In the genomic region with DNA sequence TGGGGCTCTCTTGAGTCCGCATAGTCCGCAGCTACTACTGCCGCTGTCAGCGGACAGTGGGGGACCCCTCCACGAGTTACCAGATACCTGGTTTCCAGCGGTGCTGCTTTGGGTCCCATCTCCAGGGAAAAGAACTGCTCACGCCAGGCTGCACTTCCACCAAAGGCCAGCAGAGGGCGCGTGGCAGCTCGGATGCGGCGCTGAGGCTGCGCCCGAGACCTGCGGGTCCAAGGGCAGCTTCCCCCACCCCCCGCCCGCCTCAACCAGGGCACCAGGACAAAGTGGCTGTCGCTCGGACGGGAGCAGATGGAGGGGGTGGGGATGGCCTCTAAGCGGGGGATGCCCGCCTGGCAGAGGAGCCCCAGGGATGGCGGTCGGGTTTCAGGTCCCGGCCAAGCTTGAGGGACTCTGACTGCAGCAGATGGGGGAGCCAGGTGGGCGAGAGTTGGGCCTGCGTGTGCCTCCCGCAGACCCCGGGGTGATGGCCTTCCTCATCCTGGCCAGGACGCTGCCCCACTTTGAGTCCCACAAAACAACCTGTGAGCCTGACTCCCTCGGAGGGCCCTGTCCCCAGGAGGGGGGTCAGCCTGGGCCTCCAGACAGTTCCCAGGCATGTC, we compare ENCODE assay signal across 10 cellular contexts. TPM values are rescaled to one million over a fixed set of nuclear protein-coding genes. Genes with fewer than 3 reads are reported as not detected.
DNase-seq lines count a peak whose midpoint lies in the region; ATAC-seq, FAIRE-seq and TF ChIP-seq lines count a peak whose summit lies in the region.
"Had no signal": no experiment of that assay in that cellular context is flagged by ENCODE, and none has a peak within 500 bp of the region (broad histone marks: within the 10 kb centered on the region; RNA-seq: fewer than 3 reads in every experiment).

No MANE protein-coding gene starts in this region.

- peaks cover 15% of the 10 kb centered on the region for H3K9me3 ChIP-seq in keratinocyte (ENCODE audit: control insufficient read depth, low read depth, low read length)

- no peaks in the 10 kb centered on the region for H3K36me3 ChIP-seq in keratinocyte (ENCODE audit: control insufficient read depth in 2 of 2, extremely low read depth in 1 of 2, insufficient read depth in 2 of 2, low read length in 2 of 2)

- H3K36me3 Mint-ChIP-seq in natural killer cell, result peaks cover 5% of the 10 kb centered on the region
- no peaks in the 10 kb centered on the region for H3K36me3 Mint-ChIP-seq in natural killer cell treated with Interleukin-12 subunit alpha and Interleukin-12 subunit beta and Interleukin-15 and Interleukin-18, amount 100 ng/mL, for 72 hours
- no peaks in the 10 kb centered on the region for H3K36me3 Mint-ChIP-seq in type B pancreatic cell

- DNase-seq in natural killer cell (no peak), activated gamma-delta T cell treated with Interleukin-2 at 50 U/mL for 16 hours (peak; percentile 31), keratinocyte (ENCODE audit: low read depth, low spot score) (no peak), type B pancreatic cell (ENCODE audit: extremely low spot score, unreplicated experiment) (no peak), iPS-NIHi7 (ENCODE audit: extremely low spot score) (no peak)
- DNase-seq in natural killer cell treated with Interleukin-12 subunit alpha and Interleukin-12 subunit beta and Interleukin-15 and Interleukin-18, amount 100 ng/mL, for 72 hours (ENCODE audit: low spot score), result no peak

- H3K79me2 ChIP-seq in keratinocyte (ENCODE audit: control insufficient read depth, insufficient read depth, low read length), result no peaks in the 10 kb centered on the region

- dilution Hi-C loops in keratinocyte (cut with MboI; ENCODE audit: extremely low pct_ligation_motif_present, low sequenced_read_pairs), result no loop called here

- no peak overlapping the region for H3K27ac Mint-ChIP-seq in natural killer cell
- no peak overlapping the region for H3K27ac Mint-ChIP-seq in natural killer cell treated with Interleukin-12 subunit alpha and Interleukin-12 subunit beta and Interleukin-15 and Interleukin-18, amount 100 ng/mL, for 72 hours
- no peak overlapping the region for H3K27ac Mint-ChIP-seq in type B pancreatic cell

- no peak for ATAC-seq in natural killer cell
- ATAC-seq in natural killer cell treated with Interleukin-12 subunit alpha and Interleukin-12 subunit beta and Interleukin-15 and Interleukin-18, amount 100 ng/mL, for 72 hours, result no peak
- ATAC-seq in HG02852 (IDR thresholded peaks at IDR 0.05; ENCODE audit: unreplicated experiment), result no peak
- no peak for ATAC-seq in HG03196 (IDR thresholded peaks at IDR 0.05; ENCODE audit: unreplicated experiment)

- H3K4me2 ChIP-seq in keratinocyte (ENCODE audit: control insufficient read depth, extremely low read depth, insufficient read depth, low read depth, low read length), result no peak overlapping the region

- no peaks in the 10 kb centered on the region for H4K20me1 ChIP-seq in keratinocyte (ENCODE audit: control insufficient read depth, extremely low read depth, insufficient read depth, low read length)

- no peaks in the 10 kb centered on the region for H3K27me3 Mint-ChIP-seq in natural killer cell (ENCODE audit: low read depth in 2 of 2)
- no peaks in the 10 kb centered on the region for H3K27me3 Mint-ChIP-seq in natural killer cell treated with Interleukin-12 subunit alpha and Interleukin-12 subunit beta and Interleukin-15 and Interleukin-18, amount 100 ng/mL, for 72 hours
- H3K27me3 Mint-ChIP-seq in type B pancreatic cell, result no peaks in the 10 kb centered on the region

- H3K9me3 Mint-ChIP-seq in natural killer cell (peaks cover 4 to 15% of the 10 kb centered on the region in 2 donors), type B pancreatic cell (no peaks in the 10 kb centered on the region)
- no peaks in the 10 kb centered on the region for H3K9me3 Mint-ChIP-seq in natural killer cell treated with Interleukin-12 subunit alpha and Interleukin-12 subunit beta and Interleukin-15 and Interleukin-18, amount 100 ng/mL, for 72 hours

- H3K27me3 ChIP-seq in keratinocyte (ENCODE audit: control insufficient read depth, extremely low read depth, insufficient read depth, low read length), result no peaks in the 10 kb centered on the region

- no peak overlapping the region for H3K27ac ChIP-seq in keratinocyte (ENCODE audit: control insufficient read depth, insufficient read depth, low read length)

- H3K4me1 Mint-ChIP-seq in natural killer cell (no peaks in the 10 kb centered on the region), type B pancreatic cell (ENCODE audit: unreplicated experiment) (no peaks in the 10 kb centered on the region)
- no peaks in the 10 kb centered on the region for H3K4me1 Mint-ChIP-seq in natural killer cell treated with Interleukin-12 subunit alpha and Interleukin-12 subunit beta and Interleukin-15 and Interleukin-18, amount 100 ng/mL, for 72 hours (ENCODE audit: low read depth in 2 of 2)

- intact Hi-C loops in natural killer cell (cut with micrococcal nuclease), result loop anchor here (5.0 to 10.0 kb wide), 2 partner anchors 62 to 444 kb away; no protein-coding TSS in a partner anchor

- no peak overlapping the region for H3K4me3 Mint-ChIP-seq in natural killer cell
- H3K4me3 Mint-ChIP-seq in natural killer cell treated with Interleukin-12 subunit alpha and Interleukin-12 subunit beta and Interleukin-15 and Interleukin-18, amount 100 ng/mL, for 72 hours, result no peak overlapping the region
- no peak overlapping the region for H3K4me3 Mint-ChIP-seq in type B pancreatic cell

- H3K9ac ChIP-seq in keratinocyte (ENCODE audit: control insufficient read depth, extremely low read depth, insufficient read depth, low read length), result no peak overlapping the region

- no peaks in the 10 kb centered on the region for H3K9me1 ChIP-seq in keratinocyte (ENCODE audit: control insufficient read depth, extremely low read depth, insufficient read depth, low read length)

- H2AFZ ChIP-seq in keratinocyte (ENCODE audit: control insufficient read depth, low read length), result no peak overlapping the region

- peak; percentile 42 for TF ChIP-seq CTCF in natural killer cell (IDR thresholded peaks at IDR 0.05)
- peak; percentile 20 to 52 (median 45) for TF ChIP-seq CTCF in keratinocyte (optimal IDR thresholded peaks at IDR 0.05 in 1 of 3, IDR thresholded peaks at IDR 0.05 in 1 of 3, conservative IDR thresholded peaks at IDR 0.05 in 1 of 3; ENCODE audit: extremely low read depth in 1 of 3, insufficient read depth in 2 of 3, low read length in 3 of 3)
- peak; percentile 40 for TF ChIP-seq CTCF in type B pancreatic cell (conservative IDR thresholded peaks at IDR 0.05)

- no peak overlapping the region for H3K4me3 ChIP-seq in keratinocyte (ENCODE audit: control insufficient read depth in 2 of 3, extremely low read depth in 1 of 3, insufficient read depth in 2 of 3, low read depth in 1 of 3, low read length in 3 of 3)

- no peaks in the 10 kb centered on the region for H3K4me1 ChIP-seq in keratinocyte (ENCODE audit: control insufficient read depth, extremely low read depth, insufficient read depth, low read length)

- FAIRE-seq in keratinocyte (lab: Jason Lieb, UNC), result no peak
- FAIRE-seq: G401.6, TTC549 had no signal

RNA-seq across cellular contexts. Expression of gene ZNF735, which starts 23.8 kb away (rescaled TPM):
- total RNA-seq in natural killer cell (not detected), type B pancreatic cell (ENCODE audit: low replicate concordance) (not detected in 2 replicates)
- total RNA-seq in natural killer cell treated with Interleukin-12 subunit alpha and Interleukin-12 subunit beta and Interleukin-15 and Interleukin-18, amount 100 ng/mL, for 72 hours, result not detected
- polyA plus RNA-seq in keratinocyte, result not detected in 3 replicates
- polyA plus RNA-seq in keratinocyte (2011; ENCODE audit: low read depth), result not detected
- polyA plus RNA-seq in keratinocyte (2011; cell fraction: cytosol; rRNA removed), result not detected in 2 replicates
- polyA plus RNA-seq in keratinocyte (2011; cell fraction: nucleus; rRNA removed), result not detected in 2 replicates
- polyA plus RNA-seq in keratinocyte (2012; ENCODE audit: low replicate concordance), result not detected in 2 replicates
- not detected in 3 replicates for polyA minus RNA-seq in keratinocyte
- polyA minus RNA-seq in keratinocyte (2011; cell fraction: cytosol; rRNA and poly(A)+ RNA removed), result not detected
- not detected in 2 replicates for polyA minus RNA-seq in keratinocyte (2011; cell fraction: nucleus; rRNA and poly(A)+ RNA removed)

RNA-seq across cellular contexts. Expression of gene ZNF679, which starts 45.0 kb away (rescaled TPM):
- total RNA-seq in natural killer cell (not detected), type B pancreatic cell (ENCODE audit: low replicate concordance) (not detected in 2 replicates)
- total RNA-seq in natural killer cell treated with Interleukin-12 subunit alpha and Interleukin-12 subunit beta and Interleukin-15 and Interleukin-18, amount 100 ng/mL, for 72 hours, result not detected
- not detected in 3 replicates for polyA plus RNA-seq in keratinocyte
- not detected for polyA plus RNA-seq in keratinocyte (2011; ENCODE audit: low read depth)
- not detected in 2 replicates for polyA plus RNA-seq in keratinocyte (2011; cell fraction: cytosol; rRNA removed)
- not detected in 2 replicates for polyA plus RNA-seq in keratinocyte (2011; cell fraction: nucleus; rRNA removed)
- not detected in 2 replicates for polyA plus RNA-seq in keratinocyte (2012; ENCODE audit: low replicate concordance)
- not detected in 3 replicates for polyA minus RNA-seq in keratinocyte
- polyA minus RNA-seq in keratinocyte (2011; cell fraction: cytosol; rRNA and poly(A)+ RNA removed), result not detected
- polyA minus RNA-seq in keratinocyte (2011; cell fraction: nucleus; rRNA and poly(A)+ RNA removed), result not detected in 2 replicates
